16 cellular contexts compared by ENCODE assay signal in genomic region chr11:106424111-106424510, GRCh38.
DNase-seq lines count a peak whose midpoint lies in the region; TF ChIP-seq lines count a peak whose summit lies in the region.
"Had no signal": no experiment of that assay in that cellular context is flagged by ENCODE, and none has a peak within 500 bp of the region (broad histone marks: within the 10 kb centered on the region; RNA-seq: fewer than 3 reads in every experiment).

No MANE protein-coding gene starts in this region.

- H3K4me3 Mint-ChIP-seq in activated naive CD4-positive, alpha-beta T cell treated with anti-CD3 and anti-CD28 coated beads, Interleukin-2, amount 10 ng/mL, durations not matched to agents 7 days and 5 days = no peak overlapping the region
- H3K4me3 Mint-ChIP-seq: CD4-positive, CD25-positive, alpha-beta regulatory T cell; dendritic cell treated with granulocyte-macrophage colony-stimulating factor and Interleukin-4, amounts not matched to agents 40 ng/mL and 50 ng/mL, for 4 days had no signal

- H3K36me3 ChIP-seq in WERI-Rb-1 = no peaks in the 10 kb centered on the region
- H3K36me3 ChIP-seq: right lobe of liver, tibial artery had no signal

- H3K36me3 Mint-ChIP-seq in activated naive CD4-positive, alpha-beta T cell treated with anti-CD3 and anti-CD28 coated beads, Interleukin-2, amount 10 ng/mL, durations not matched to agents 7 days and 5 days = no peaks in the 10 kb centered on the region
- H3K36me3 Mint-ChIP-seq: CD4-positive, CD25-positive, alpha-beta regulatory T cell had no signal

- H3K4me1 Mint-ChIP-seq in activated naive CD4-positive, alpha-beta T cell treated with anti-CD3 and anti-CD28 coated beads, Interleukin-2, amount 10 ng/mL, durations not matched to agents 7 days and 5 days = no peaks in the 10 kb centered on the region
- H3K4me1 Mint-ChIP-seq: CD4-positive, CD25-positive, alpha-beta regulatory T cell had no signal

- DNase-seq in AG20443 (ENCODE audit: low spot score) = peak; percentile 27
- DNase-seq in M059J (ENCODE audit: low read depth) = peak; percentile 93
- DNase-seq in caudate nucleus (lab: John Stamatoyannopoulos, UW) = no peak
- peak; percentile 90 for DNase-seq in kidney tubule cell (ENCODE audit: low spot score)
- DNase-seq in effector CD8-positive, alpha-beta T cell (lab: John Stamatoyannopoulos, UW) = no peak
- DNase-seq in SW480 (ENCODE audit: low spot score) = no peak
- DNase-seq in activated naive CD4-positive, alpha-beta T cell treated with anti-CD3 and anti-CD28 coated beads, Interleukin-2, amount 10 ng/mL, durations not matched to agents 7 days and 5 days = no peak
- no peak for DNase-seq in WERI-Rb-1
- DNase-seq: activated CD4-positive, alpha-beta T cell treated with anti-CD3 and anti-CD28 coated beads for 1 hour; activated effector memory CD4-positive, alpha-beta T cell treated with Interleukin-2 at 50 U/mL for 16 hours; CD4-positive, CD25-positive, alpha-beta regulatory T cell; GOT3; right lobe of liver; SIG-M5; tibial artery had no signal

- no peak for TF ChIP-seq CTCF in WERI-Rb-1 (IDR thresholded peaks at IDR 0.05; ENCODE audit: low read depth, low read length)

- H3K27me3 Mint-ChIP-seq in activated naive CD4-positive, alpha-beta T cell treated with anti-CD3 and anti-CD28 coated beads, Interleukin-2, amount 10 ng/mL, durations not matched to agents 7 days and 5 days = no peaks in the 10 kb centered on the region
- H3K27me3 Mint-ChIP-seq: CD4-positive, CD25-positive, alpha-beta regulatory T cell; dendritic cell treated with granulocyte-macrophage colony-stimulating factor and Interleukin-4, amounts not matched to agents 40 ng/mL and 50 ng/mL, for 4 days had no signal

- H3K9me3 Mint-ChIP-seq in activated naive CD4-positive, alpha-beta T cell treated with anti-CD3 and anti-CD28 coated beads, Interleukin-2, amount 10 ng/mL, durations not matched to agents 7 days and 5 days = peaks cover 2% of the 10 kb centered on the region

- H3K4me3 ChIP-seq in WERI-Rb-1 (ENCODE audit: low read depth, low read length) = no peak overlapping the region
- H3K4me3 ChIP-seq: right lobe of liver, tibial artery had no signal

- H3K27ac Mint-ChIP-seq in activated naive CD4-positive, alpha-beta T cell treated with anti-CD3 and anti-CD28 coated beads, Interleukin-2, amount 10 ng/mL, durations not matched to agents 7 days and 5 days = no peak overlapping the region
- H3K27ac Mint-ChIP-seq: CD4-positive, CD25-positive, alpha-beta regulatory T cell; dendritic cell treated with granulocyte-macrophage colony-stimulating factor and Interleukin-4, amounts not matched to agents 40 ng/mL and 50 ng/mL, for 4 days had no signal

- no peaks in the 10 kb centered on the region for H3K27me3 ChIP-seq in WERI-Rb-1 (ENCODE audit: insufficient read depth, low read depth, severe bottlenecking)
- H3K27me3 ChIP-seq: right lobe of liver, tibial artery had no signal

- CTCF ChIA-PET in activated naive CD4-positive, alpha-beta T cell treated with anti-CD3 and anti-CD28 coated beads, Interleukin-2, amount 10 ng/mL, durations not matched to agents 7 days and 5 days (lab: Charles Lee) = no interaction called here

- H3K27ac ChIP-seq in caudate nucleus (ENCODE audit: low read depth, low read length) (peak overlapping the region; percentile 52), WERI-Rb-1 (no peak overlapping the region)
- H3K27ac ChIP-seq: right lobe of liver, tibial artery had no signal

- H3K9me3 ChIP-seq in WERI-Rb-1 (ENCODE audit: severe bottlenecking) = no peaks in the 10 kb centered on the region
- H3K9me3 ChIP-seq: right lobe of liver, tibial artery had no signal

Comparison
In these comparisons a context has a peak if more than half of its experiments do, and no peak if none do; other contexts are left out.
1. DNase-seq: peak in AG20443 (single experiment), M059J (single experiment) and kidney tubule cell (single experiment); none in caudate nucleus (0 of 61), effector CD8-positive, alpha-beta T cell (single experiment), SW480 (single experiment), activated naive CD4-positive, alpha-beta T cell treated with anti-CD3 and anti-CD28 coated beads, Interleukin-2, amount 10 ng/mL, durations not matched to agents 7 days and 5 days (single experiment) and WERI-Rb-1 (single experiment).